Comparison of ENCODE assay signal across 1 cellular context in the genomic region with DNA sequence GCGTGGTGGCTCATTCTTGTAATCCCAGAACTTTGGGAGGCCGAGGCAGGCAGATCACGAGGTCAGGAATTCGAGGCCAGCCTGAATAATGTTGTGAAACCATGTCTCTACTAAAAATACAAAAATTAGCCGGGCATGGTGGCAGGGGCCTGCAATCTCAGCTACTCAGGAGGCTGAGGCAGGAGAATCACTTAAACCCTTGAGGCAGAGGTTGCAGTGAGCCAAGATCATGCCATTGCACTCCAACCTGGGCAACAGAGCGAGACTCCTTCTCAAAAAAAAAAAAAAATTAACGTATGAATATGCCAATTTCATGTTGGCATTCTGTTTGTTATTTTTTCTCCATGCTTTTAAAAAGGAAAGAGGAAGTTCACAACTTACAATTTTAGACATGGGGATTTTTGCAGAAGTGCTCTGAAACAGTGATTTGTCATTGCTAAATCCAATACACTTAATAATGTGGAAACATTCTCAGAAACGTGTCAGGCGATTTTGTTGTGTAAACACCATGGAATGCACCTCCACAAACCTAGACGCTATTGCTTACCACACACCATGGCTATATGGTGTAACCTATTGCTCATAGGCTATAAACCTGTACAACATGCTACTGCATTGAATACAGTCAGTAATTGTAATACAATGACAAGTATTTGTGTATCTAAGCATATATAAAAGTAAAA.
TF ChIP-seq lines count a peak whose summit lies in the region.

No MANE protein-coding gene starts in this region.

TF ChIP-seq in GM12878, 131 proteins besides CTCF, POLR2A, EP300 and RAD21 (continued from another document):
- 0 out of 2 replicates have a peak, but pooled peaks have one; percentile 11 for TF ChIP-seq JUNB (IDR thresholded peaks at IDR 0.05)
- no peak for TF ChIP-seq BMI1 (IDR thresholded peaks at IDR 0.05; ENCODE audit: borderline replicate concordance)
- no peak for TF ChIP-seq ASH2L (IDR thresholded peaks at IDR 0.05; ENCODE audit: borderline replicate concordance, low read depth)
- TF ChIP-seq TCF7 (IDR thresholded peaks at IDR 0.05; ENCODE audit: borderline replicate concordance): no peak
- 0 out of 2 replicates have a peak, but pooled peaks have one; percentile 42 for TF ChIP-seq BCL11A (IDR thresholded peaks at IDR 0.05; ENCODE audit: low read depth, low read length)
- peak; percentile 46 to 72; a peak in 3 of 4 replicates for TF ChIP-seq BHLHE40 (IDR thresholded peaks at IDR 0.05; ENCODE audit: borderline replicate concordance in 1 of 2, low read depth in 2 of 2, low read length in 1 of 2)
- no peak for TF ChIP-seq ZNF24 (IDR thresholded peaks at IDR 0.05)
- TF ChIP-seq, protein P1, sequence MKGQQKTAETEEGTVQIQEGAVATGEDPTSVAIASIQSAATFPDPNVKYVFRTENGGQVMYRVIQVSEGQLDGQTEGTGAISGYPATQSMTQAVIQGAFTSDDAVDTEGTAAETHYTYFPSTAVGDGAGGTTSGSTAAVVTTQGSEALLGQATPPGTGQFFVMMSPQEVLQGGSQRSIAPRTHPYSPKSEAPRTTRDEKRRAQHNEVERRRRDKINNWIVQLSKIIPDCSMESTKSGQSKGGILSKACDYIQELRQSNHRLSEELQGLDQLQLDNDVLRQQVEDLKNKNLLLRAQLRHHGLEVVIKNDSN (IDR thresholded peaks at IDR 0.05; ENCODE audit: borderline replicate concordance, extremely low read length, insufficient read depth, low read depth, low read length): no peak
- no peak for TF ChIP-seq IRF4 (IDR thresholded peaks at IDR 0.05; ENCODE audit: low read depth, low read length)
- no peak for TF ChIP-seq NFXL1 (IDR thresholded peaks at IDR 0.05; ENCODE audit: borderline replicate concordance)
- TF ChIP-seq NRF1 (conservative IDR thresholded peaks at IDR 0.05; ENCODE audit: low read depth, low read length): no peak
- 0 out of 2 replicates have a peak, but pooled peaks have one; percentile 36 for TF ChIP-seq MTA2 (IDR thresholded peaks at IDR 0.05; ENCODE audit: low read depth)
- no peak for TF ChIP-seq POLR2AphosphoS5 (IDR thresholded peaks at IDR 0.05; ENCODE audit: low read length)
- TF ChIP-seq TCF3 (IDR thresholded peaks at IDR 0.05; ENCODE audit: borderline replicate concordance, insufficient read depth, low read depth, low read length): no peak
- TF ChIP-seq IKZF1 (conservative IDR thresholded peaks at IDR 0.05): 0 out of 2 replicates have a peak, but pooled peaks have one; percentile 28
- no peak for TF ChIP-seq HCFC1 (IDR thresholded peaks at IDR 0.05; ENCODE audit: low read length)
- TF ChIP-seq CEBPB (IDR thresholded peaks at IDR 0.05; ENCODE audit: borderline replicate concordance in 1 of 2, low read depth in 2 of 2, low read length in 2 of 2): no peak
- no peak for TF ChIP-seq CHD4 (IDR thresholded peaks at IDR 0.05)
- TF ChIP-seq KDM1A (IDR thresholded peaks at IDR 0.05; ENCODE audit: borderline replicate concordance): no peak
- no peak for TF ChIP-seq HDGF (IDR thresholded peaks at IDR 0.05)
- no peak for TF ChIP-seq ZNF207 (IDR thresholded peaks at IDR 0.05; ENCODE audit: borderline replicate concordance)
- TF ChIP-seq IKZF2 (IDR thresholded peaks at IDR 0.05): peak in 1 of 2 experiments; percentile 31; a peak in 1 of 4 replicates
- no peak for TF ChIP-seq SIX5 (IDR thresholded peaks at IDR 0.05; ENCODE audit: low read depth, low read length, severe bottlenecking)
- TF ChIP-seq NFIC (IDR thresholded peaks at IDR 0.05; ENCODE audit: low read depth, low read length): no peak; the same call in 1 of the 2 replicates
- TF ChIP-seq SIN3A (IDR thresholded peaks at IDR 0.05; ENCODE audit: low read depth, low read length): no peak
- peak; percentile 65; the same call in 1 of the 2 replicates for TF ChIP-seq SPI1 (IDR thresholded peaks at IDR 0.05; ENCODE audit: borderline replicate concordance, insufficient read depth, low read depth, low read length)
- TF ChIP-seq HDAC2 (IDR thresholded peaks at IDR 0.05): no peak
- no peak for TF ChIP-seq RFX5 (IDR thresholded peaks at IDR 0.05; ENCODE audit: low read depth, low read length)
- no peak for TF ChIP-seq PBX3 (IDR thresholded peaks at IDR 0.05; ENCODE audit: insufficient replicate concordance, low read depth, low read length)
- TF ChIP-seq, protein P2, sequence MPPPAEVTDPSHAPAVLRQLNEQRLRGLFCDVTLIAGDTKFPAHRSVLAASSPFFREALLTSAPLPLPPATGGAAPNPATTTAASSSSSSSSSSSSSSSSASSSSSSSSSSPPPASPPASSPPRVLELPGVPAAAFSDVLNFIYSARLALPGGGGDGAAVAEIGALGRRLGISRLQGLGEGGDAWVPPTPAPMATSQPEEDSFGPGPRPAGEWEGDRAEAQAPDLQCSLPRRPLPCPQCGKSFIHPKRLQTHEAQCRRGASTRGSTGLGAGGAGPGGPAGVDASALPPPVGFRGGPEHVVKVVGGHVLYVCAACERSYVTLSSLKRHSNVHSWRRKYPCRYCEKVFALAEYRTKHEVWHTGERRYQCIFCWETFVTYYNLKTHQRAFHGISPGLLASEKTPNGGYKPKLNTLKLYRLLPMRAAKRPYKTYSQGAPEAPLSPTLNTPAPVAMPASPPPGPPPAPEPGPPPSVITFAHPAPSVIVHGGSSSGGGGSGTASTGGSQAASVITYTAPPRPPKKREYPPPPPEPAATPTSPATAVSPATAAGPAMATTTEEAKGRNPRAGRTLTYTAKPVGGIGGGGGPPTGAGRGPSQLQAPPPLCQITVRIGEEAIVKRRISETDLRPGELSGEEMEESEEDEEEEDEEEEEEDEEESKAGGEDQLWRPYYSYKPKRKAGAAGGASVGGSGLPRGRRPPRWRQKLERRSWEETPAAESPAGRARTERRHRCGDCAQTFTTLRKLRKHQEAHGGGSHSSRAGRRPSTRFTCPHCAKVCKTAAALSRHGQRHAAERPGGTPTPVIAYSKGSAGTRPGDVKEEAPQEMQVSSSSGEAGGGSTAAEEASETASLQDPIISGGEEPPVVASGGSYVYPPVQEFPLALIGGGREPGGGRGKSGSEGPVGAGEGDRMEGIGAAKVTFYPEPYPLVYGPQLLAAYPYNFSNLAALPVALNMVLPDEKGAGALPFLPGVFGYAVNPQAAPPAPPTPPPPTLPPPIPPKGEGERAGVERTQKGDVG (CRISPR knock-in tag; IDR thresholded peaks at IDR 0.05): no peak
- no peak for TF ChIP-seq ZBED1 (IDR thresholded peaks at IDR 0.05; ENCODE audit: borderline replicate concordance)
- TF ChIP-seq NR2C1 (IDR thresholded peaks at IDR 0.05): no peak
- TF ChIP-seq, protein P3, sequence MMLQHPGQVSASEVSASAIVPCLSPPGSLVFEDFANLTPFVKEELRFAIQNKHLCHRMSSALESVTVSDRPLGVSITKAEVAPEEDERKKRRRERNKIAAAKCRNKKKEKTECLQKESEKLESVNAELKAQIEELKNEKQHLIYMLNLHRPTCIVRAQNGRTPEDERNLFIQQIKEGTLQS (IDR thresholded peaks at IDR 0.05; ENCODE audit: borderline replicate concordance, extremely low read depth, low read depth, low read length): no peak
